23 cellular contexts compared by ENCODE assay signal in genomic region chr20:42447270-42447669, GRCh38.
"Had no signal": no experiment of that assay in that cellular context is flagged by ENCODE, and none has a peak within 500 bp of the region (broad histone marks: within the 10 kb centered on the region; RNA-seq: fewer than 3 reads in every experiment).

No MANE protein-coding gene starts in this region.

- H3K4me1 ChIP-seq: colonic mucosa, esophagus muscularis mucosa, foreskin keratinocyte, gastroesophageal sphincter, left lung, lower lobe of right lung had no signal

- ATAC-seq: foreskin keratinocyte, gastroesophageal sphincter, heart left ventricle, left lung, left ventricle myocardium superior, lower lobe of right lung, mucosa of descending colon had no signal

- H3K27ac ChIP-seq: colonic mucosa, dorsolateral prefrontal cortex, esophagus muscularis mucosa, foreskin keratinocyte, gastroesophageal sphincter, heart left ventricle, hepatocyte, left lung, lower lobe of right lung had no signal

- H3K36me3 Mint-ChIP-seq: immature natural killer cell, mesothelial cell of epicardium had no signal

- H2AFZ ChIP-seq: hepatocyte had no signal

- H3K9me3 ChIP-seq: colonic mucosa, esophagus muscularis mucosa, gastroesophageal sphincter, heart left ventricle, left lung, lower lobe of right lung, mucosa of descending colon had no signal

- H3K4me1 Mint-ChIP-seq: immature natural killer cell, mesothelial cell of epicardium had no signal

- H3K4me3 Mint-ChIP-seq: immature natural killer cell, mesothelial cell of epicardium had no signal

- H3K36me3 ChIP-seq: colonic mucosa, esophagus muscularis mucosa, gastroesophageal sphincter, heart left ventricle, left lung, lower lobe of right lung had no signal

- FAIRE-seq: endothelial cell of umbilical vein, frontal cortex, kidney had no signal

- H3K79me2 ChIP-seq: hepatocyte had no signal

- H3K27ac Mint-ChIP-seq: immature natural killer cell, mesothelial cell of epicardium had no signal

- H3K4me3 ChIP-seq: colonic mucosa, dorsolateral prefrontal cortex, esophagus muscularis mucosa, gastroesophageal sphincter, heart left ventricle, hepatocyte, left lung, lower lobe of right lung, mucosa of descending colon had no signal

- DNase-seq: colonic mucosa; dermis blood vessel endothelial cell; dorsolateral prefrontal cortex; effector CD4-positive, alpha-beta T cell; effector memory CD4-positive, alpha-beta T cell; foreskin keratinocyte; heart left ventricle; hypothalamus; immature natural killer cell; islet precursor cell; kidney; kidney glomerular epithelial cell; left lung; left ventricle myocardium superior; lower lobe of right lung; mesenchymal stem cell; mucosa of descending colon had no signal

- H3K27me3 ChIP-seq: colonic mucosa, dorsolateral prefrontal cortex, esophagus muscularis mucosa, foreskin keratinocyte, gastroesophageal sphincter, heart left ventricle, hepatocyte, left lung had no signal

- H3K4me2 ChIP-seq: hepatocyte had no signal
